In genomic region chr1:243452092-243452491, GRCh38 we compare ENCODE assay signal across 1 cellular context.
TF ChIP-seq lines count a peak whose summit lies in the region.

No MANE protein-coding gene starts in this region.

TF ChIP-seq in liver, 16 proteins besides CTCF, POLR2A, EP300 and RAD21 (continued from another document):
- no peak for TF ChIP-seq ZBTB33 (IDR thresholded peaks at IDR 0.05)
- no peak for TF ChIP-seq SP1 (IDR thresholded peaks at IDR 0.05)
- no peak for TF ChIP-seq HNF4G (IDR thresholded peaks at IDR 0.05)
- no peak for TF ChIP-seq EGR1 (IDR thresholded peaks at IDR 0.05; ENCODE audit: low read depth in 2 of 2)
- TF ChIP-seq FOXA2 (IDR thresholded peaks at IDR 0.05) = no peak
- no peak for TF ChIP-seq TAF1 (conservative IDR thresholded peaks at IDR 0.05)
- no peak for TF ChIP-seq GABPA (IDR thresholded peaks at IDR 0.05 in 1 of 2, conservative IDR thresholded peaks at IDR 0.05 in 1 of 2)
- TF ChIP-seq RXRA (IDR thresholded peaks at IDR 0.05) = no peak
- TF ChIP-seq, protein P1, sequence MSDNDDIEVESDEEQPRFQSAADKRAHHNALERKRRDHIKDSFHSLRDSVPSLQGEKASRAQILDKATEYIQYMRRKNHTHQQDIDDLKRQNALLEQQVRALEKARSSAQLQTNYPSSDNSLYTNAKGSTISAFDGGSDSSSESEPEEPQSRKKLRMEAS (IDR thresholded peaks at IDR 0.05) = no peak
- TF ChIP-seq ATF3 (IDR thresholded peaks at IDR 0.05) = no peak
TF ChIP-seq in liver: peak in this region for 0.
